8 cellular contexts compared by ENCODE assay signal in genomic region chr19:55005684-55006488, GRCh38.
DNase-seq lines count a peak whose midpoint lies in the region; ATAC-seq and TF ChIP-seq lines count a peak whose summit lies in the region.

No MANE protein-coding gene starts in this region.

- TF ChIP-seq CTCF in HFF-Myc (IDR thresholded peaks at IDR 0.05; ENCODE audit: low read depth, low read length, missing control alignments) (no peak), nephron (IDR thresholded peaks at IDR 0.05; ENCODE audit: unreplicated experiment in 3 of 3) (no peak)

- H3K36me3 Mint-ChIP-seq in effector memory CD8-positive, alpha-beta T cell (ENCODE audit: insufficient read depth), result peaks cover 28% of the 10 kb centered on the region
- H3K36me3 Mint-ChIP-seq in nephron (ENCODE audit: low read depth), result peaks cover 27% of the 10 kb centered on the region

- peak overlapping the region; percentile 6 to 90 for H3K27ac Mint-ChIP-seq in effector memory CD8-positive, alpha-beta T cell
- peak overlapping the region; percentile 25 to 73 (median 62) for H3K27ac Mint-ChIP-seq in nephron

- peak; percentile 97 for ATAC-seq in effector memory CD8-positive, alpha-beta T cell (replicated peaks)

- DNase-seq in D341Med (ENCODE audit: low spot score) (peak; percentile 81), HFF-Myc (ENCODE audit: extremely low read depth, low read depth) (peak; percentile 25), NCI-H524 treated with DMSO at 0.1 percent for 48 hours (lab: John Stamatoyannopoulos, UW) (peak; percentile 49), superior temporal gyrus (ENCODE audit: extremely low spot score) (peak; percentile 7), NCI-H526 (lab: John Stamatoyannopoulos, UW) (no peak)
- DNase-seq in activated CD4-positive, alpha-beta T cell treated with anti-CD3 and anti-CD28 coated beads, Interleukin-2, amount 50 U/mL, for 4 hours, result peak; percentile 4 to 6
- peak; percentile 57 to 65 (median 61) for DNase-seq in effector memory CD8-positive, alpha-beta T cell

- peaks cover 12 to 38% of the 10 kb centered on the region in 2 donors for H3K9me3 Mint-ChIP-seq in effector memory CD8-positive, alpha-beta T cell
- peaks cover 58% of the 10 kb centered on the region for H3K9me3 Mint-ChIP-seq in nephron

- H3K4me1 Mint-ChIP-seq in effector memory CD8-positive, alpha-beta T cell (ENCODE audit: low read depth in 2 of 2), result peaks cover 13 to 31% of the 10 kb centered on the region in 2 donors
- peaks cover 6% of the 10 kb centered on the region for H3K4me1 Mint-ChIP-seq in nephron

- peaks cover 7 to 29% of the 10 kb centered on the region in 2 donors for H3K27me3 Mint-ChIP-seq in effector memory CD8-positive, alpha-beta T cell
- peaks cover 12% of the 10 kb centered on the region for H3K27me3 Mint-ChIP-seq in nephron (ENCODE audit: low read depth)

- H3K4me3 ChIP-seq in HFF-Myc (replicated peaks; ENCODE audit: low read depth, low read length), result no peak overlapping the region

- H3K4me3 Mint-ChIP-seq in effector memory CD8-positive, alpha-beta T cell, result peak overlapping the region; percentile 26 to 72
- peak overlapping the region; percentile 83 to 94 (median 90) for H3K4me3 Mint-ChIP-seq in nephron

Comparison
In these comparisons a context has a peak if more than half of its experiments do, and no peak if none do; other contexts are left out.
1. DNase-seq: peak in D341Med (single experiment), HFF-Myc (single experiment), NCI-H524 treated with DMSO at 0.1 percent for 48 hours (single experiment), activated CD4-positive, alpha-beta T cell treated with anti-CD3 and anti-CD28 coated beads, Interleukin-2, amount 50 U/mL, for 4 hours (2 of 2), effector memory CD8-positive, alpha-beta T cell (3 of 3) and superior temporal gyrus (single experiment); none in NCI-H526 (0 of 2).